Comparison of ENCODE assay signal across 19 cellular contexts in the genomic region with DNA sequence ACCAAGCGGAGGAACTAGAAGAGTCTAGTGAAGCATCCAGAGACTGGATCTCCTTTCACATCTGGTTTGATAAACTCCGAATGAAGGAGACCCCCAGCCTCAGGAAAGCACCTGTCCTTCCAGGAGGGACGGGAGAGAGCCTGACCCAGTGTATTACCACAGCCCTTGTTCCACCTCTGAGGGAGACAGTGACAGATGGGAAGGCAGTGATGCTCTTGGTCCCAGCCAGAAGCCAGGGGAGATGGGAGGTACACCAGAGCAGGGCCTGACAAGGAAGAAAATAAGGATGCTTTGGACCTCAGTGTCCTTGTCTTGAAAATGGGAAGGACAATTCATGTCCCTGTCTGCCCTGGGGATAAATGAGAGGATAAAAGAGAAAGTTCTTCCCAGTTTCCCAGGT. TPM values are rescaled to one million over a fixed set of nuclear protein-coding genes. Genes with fewer than 3 reads are reported as not detected.
DNase-seq lines count a peak whose midpoint lies in the region; ATAC-seq and TF ChIP-seq lines count a peak whose summit lies in the region.
"Had no signal": no experiment of that assay in that cellular context is flagged by ENCODE, and none has a peak within 500 bp of the region (broad histone marks: within the 10 kb centered on the region; RNA-seq: fewer than 3 reads in every experiment).

No MANE protein-coding gene starts in this region.

- H4K91ac ChIP-seq in trophoblast cell (ENCODE audit: low read depth, low read length): peak overlapping the region; percentile 49

- no peak overlapping the region for H3K27ac ChIP-seq in endodermal cell (ENCODE audit: low read depth, low read length)
- H3K27ac ChIP-seq in trophoblast cell (ENCODE audit: low read depth, low read length): no peak overlapping the region
- H3K27ac ChIP-seq: 22Rv1, A549 had no signal

- no peak overlapping the region for H3K9ac ChIP-seq in endodermal cell (ENCODE audit: extremely low read depth, low read length, poor library complexity, severe bottlenecking)
- H3K9ac ChIP-seq in trophoblast cell (ENCODE audit: low read length): no peak overlapping the region

- H2BK12ac ChIP-seq in trophoblast cell (ENCODE audit: low read length): peak overlapping the region; percentile 4

- in situ Hi-C loops in G401 (cut with HindIII; ENCODE audit: low sequenced_read_pairs): no loop called here

- DNase-seq in activated CD8-positive, alpha-beta memory T cell treated with anti-CD3 and anti-CD28 coated beads for 24 hours: peak; percentile 17
- no peak for DNase-seq in activated CD8-positive, alpha-beta memory T cell treated with anti-CD3 and anti-CD28 coated beads, Interleukin-2, amount 50 U/mL, for 48 hours
- DNase-seq in G401 (ENCODE audit: low spot score): peak; percentile 78
- peak; percentile 17 for DNase-seq in endodermal cell
- no peak for DNase-seq in trophoblast cell
- no peak for DNase-seq in DMS 273 (lab: John Stamatoyannopoulos, UW; ENCODE audit: unreplicated experiment)
- no peak for DNase-seq in stimulated activated naive B cell treated with anti-CD40 and anti-IgM and Interleukin-4, amounts not matched to agents 10 μg/mL and 1 μg/mL and 100 μg/mL, for 72 hours
- DNase-seq: AML-193; Calu3; CD8-positive, alpha-beta T cell; DMS 273 treated with DMSO at 0.1 percent for 48 hours; DMS53; DND-41; EL; IMR-90 had no signal

- no peak overlapping the region for H3K4me3 Mint-ChIP-seq in endodermal cell
- H3K4me3 Mint-ChIP-seq in stimulated activated naive B cell treated with anti-CD40 and anti-IgM and Interleukin-4, amounts not matched to agents 10 μg/mL and 1 μg/mL and 100 μg/mL, for 72 hours: no peak overlapping the region
- H3K4me3 Mint-ChIP-seq: CD8-positive, alpha-beta T cell had no signal

- no peak overlapping the region for H3K18ac ChIP-seq in trophoblast cell (ENCODE audit: low read length)

- peaks cover 3% of the 10 kb centered on the region for H3K79me2 ChIP-seq in trophoblast cell (ENCODE audit: control insufficient read depth, insufficient read depth, low read length, poor library complexity)

- H3K4me3 ChIP-seq in endodermal cell (ENCODE audit: low read length) (no peak overlapping the region), trophoblast cell (ENCODE audit: low read depth, low read length) (no peak overlapping the region)
- H3K4me3 ChIP-seq: A549, HAP-1 had no signal

- no peak overlapping the region for H3K27ac Mint-ChIP-seq in endodermal cell
- H3K27ac Mint-ChIP-seq in stimulated activated naive B cell treated with anti-CD40 and anti-IgM and Interleukin-4, amounts not matched to agents 10 μg/mL and 1 μg/mL and 100 μg/mL, for 72 hours: no peak overlapping the region
- H3K27ac Mint-ChIP-seq: CD8-positive, alpha-beta T cell had no signal

- H2AFZ ChIP-seq in trophoblast cell (ENCODE audit: insufficient read depth, low read length, poor library complexity): no peak overlapping the region

- peak overlapping the region; percentile 2 for H2BK120ac ChIP-seq in trophoblast cell (ENCODE audit: insufficient read depth, low read length, poor library complexity)

- H3K4me2 ChIP-seq in trophoblast cell (ENCODE audit: low read length): no peak overlapping the region
- H3K4me2 ChIP-seq: A549 had no signal

- WGBS in endodermal cell (ENCODE audit: insufficient coverage in 1 of 2, insufficient read length in 1 of 2), 2 experiments: 93 to 94% methylated on average over 3 of the region's 3 CpGs
- WGBS in trophoblast cell (ENCODE audit: extremely low coverage, insufficient coverage, insufficient read length): no CpG with 5 or more reads among the region's 3 CpGs

- peaks cover 35% of the 10 kb centered on the region for H3K4me1 Mint-ChIP-seq in endodermal cell
- peaks cover 0 to 6% of the 10 kb centered on the region in 2 donors for H3K4me1 Mint-ChIP-seq in stimulated activated naive B cell treated with anti-CD40 and anti-IgM and Interleukin-4, amounts not matched to agents 10 μg/mL and 1 μg/mL and 100 μg/mL, for 72 hours

- peaks cover 16% of the 10 kb centered on the region for H3K79me1 ChIP-seq in trophoblast cell (ENCODE audit: low read length)

- H3K4ac ChIP-seq in trophoblast cell (ENCODE audit: low read depth, low read length): no peak overlapping the region

- no peak overlapping the region for H2BK5ac ChIP-seq in trophoblast cell (ENCODE audit: low read depth, low read length, poor library complexity)

- no peaks in the 10 kb centered on the region for H3K9me3 Mint-ChIP-seq in endodermal cell
- H3K9me3 Mint-ChIP-seq in stimulated activated naive B cell treated with anti-CD40 and anti-IgM and Interleukin-4, amounts not matched to agents 10 μg/mL and 1 μg/mL and 100 μg/mL, for 72 hours: no peaks in the 10 kb centered on the region
- H3K9me3 Mint-ChIP-seq: CD8-positive, alpha-beta T cell had no signal

- ATAC-seq in stimulated activated naive B cell treated with anti-CD40 and anti-IgM and Interleukin-4, amounts not matched to agents 10 μg/mL and 1 μg/mL and 100 μg/mL, for 72 hours (replicated peaks): no peak
- ATAC-seq: A549; CD8-positive, alpha-beta T cell had no signal

- no peak overlapping the region for H4K8ac ChIP-seq in trophoblast cell (ENCODE audit: low read depth, low read length)

- H3K9me3 ChIP-seq in endodermal cell (ENCODE audit: control insufficient read depth, low read length) (peaks cover 3% of the 10 kb centered on the region), trophoblast cell (ENCODE audit: insufficient read depth, low read depth, low read length) (no peaks in the 10 kb centered on the region)
- H3K9me3 ChIP-seq: A549, HAP-1 had no signal

- no peak overlapping the region for H3K14ac ChIP-seq in trophoblast cell (ENCODE audit: low read length)

- H4K12ac ChIP-seq in trophoblast cell (ENCODE audit: low read depth, low read length): no peak overlapping the region

- H3K23ac ChIP-seq in trophoblast cell (ENCODE audit: low read length): no peak overlapping the region

- H3K4me1 ChIP-seq in endodermal cell (ENCODE audit: control insufficient read depth, insufficient read depth, low read length) (peaks cover 19% of the 10 kb centered on the region), trophoblast cell (ENCODE audit: control insufficient read depth in 1 of 2, insufficient read depth in 2 of 2, low read length in 2 of 2) (peaks cover 28 to 41% of the 10 kb centered on the region in 2 experiments)
- H3K4me1 ChIP-seq: HAP-1 had no signal

- peaks cover 5% of the 10 kb centered on the region for H3K36me3 Mint-ChIP-seq in endodermal cell (ENCODE audit: low read depth)
- no peaks in the 10 kb centered on the region for H3K36me3 Mint-ChIP-seq in stimulated activated naive B cell treated with anti-CD40 and anti-IgM and Interleukin-4, amounts not matched to agents 10 μg/mL and 1 μg/mL and 100 μg/mL, for 72 hours
- H3K36me3 Mint-ChIP-seq: CD8-positive, alpha-beta T cell had no signal

- H3K27me3 ChIP-seq in endodermal cell (ENCODE audit: control insufficient read depth, insufficient read depth, low read length, poor library complexity, severe bottlenecking) (no peaks in the 10 kb centered on the region), trophoblast cell (ENCODE audit: insufficient read depth, low read length) (no peaks in the 10 kb centered on the region)

- H3K27me3 Mint-ChIP-seq in endodermal cell (ENCODE audit: insufficient read depth): no peaks in the 10 kb centered on the region
- H3K27me3 Mint-ChIP-seq in stimulated activated naive B cell treated with anti-CD40 and anti-IgM and Interleukin-4, amounts not matched to agents 10 μg/mL and 1 μg/mL and 100 μg/mL, for 72 hours: peaks cover 9 to 12% of the 10 kb centered on the region in 2 donors

- H2AK5ac ChIP-seq in trophoblast cell (ENCODE audit: low read length): no peak overlapping the region

- no peak for TF ChIP-seq CTCF in endodermal cell (conservative IDR thresholded peaks at IDR 0.05)

- H3K36me3 ChIP-seq in endodermal cell (ENCODE audit: control insufficient read depth, insufficient read depth, low read length): no peaks in the 10 kb centered on the region
- no peaks in the 10 kb centered on the region for H3K36me3 ChIP-seq in trophoblast cell (ENCODE audit: control insufficient read depth in 1 of 2, insufficient read depth in 2 of 2, low read length in 2 of 2)
- H3K36me3 ChIP-seq: HAP-1 had no signal

RNA-seq across cellular contexts. Expression of a gene that starts 3.5 kb away (rescaled TPM):
- total RNA-seq in G401 (2014; rRNA removed; shearing (Covaris generic)): 11.2 and 12.2 TPM in 2 replicates
- total RNA-seq in endodermal cell: 1 to 10 TPM; 4.4 to 7.2 TPM
- polyA plus RNA-seq in endodermal cell (2013, experiment 1 of 2): 1.1 TPM
- 1.3 TPM for polyA plus RNA-seq in endodermal cell (2013, experiment 2 of 2)
- polyA plus RNA-seq in trophoblast cell (2013): 0.97 and 1.1 TPM in 2 replicates
- total RNA-seq: CD8-positive, alpha-beta T cell; IMR-90 had no signal
- polyA plus RNA-seq: BJ, IMR-90 had no signal

Comparison
In these comparisons a context has a peak if more than half of its experiments do, and no peak if none do; other contexts are left out.
1. DNase-seq: peak in activated CD8-positive, alpha-beta memory T cell treated with anti-CD3 and anti-CD28 coated beads for 24 hours (single experiment), G401 (single experiment) and endodermal cell (single experiment); none in activated CD8-positive, alpha-beta memory T cell treated with anti-CD3 and anti-CD28 coated beads, Interleukin-2, amount 50 U/mL, for 48 hours (single experiment), trophoblast cell (0 of 2), DMS 273 (single experiment) and stimulated activated naive B cell treated with anti-CD40 and anti-IgM and Interleukin-4, amounts not matched to agents 10 μg/mL and 1 μg/mL and 100 μg/mL, for 72 hours (single experiment).